1 cellular context compared by ENCODE assay signal in the genomic region with DNA sequence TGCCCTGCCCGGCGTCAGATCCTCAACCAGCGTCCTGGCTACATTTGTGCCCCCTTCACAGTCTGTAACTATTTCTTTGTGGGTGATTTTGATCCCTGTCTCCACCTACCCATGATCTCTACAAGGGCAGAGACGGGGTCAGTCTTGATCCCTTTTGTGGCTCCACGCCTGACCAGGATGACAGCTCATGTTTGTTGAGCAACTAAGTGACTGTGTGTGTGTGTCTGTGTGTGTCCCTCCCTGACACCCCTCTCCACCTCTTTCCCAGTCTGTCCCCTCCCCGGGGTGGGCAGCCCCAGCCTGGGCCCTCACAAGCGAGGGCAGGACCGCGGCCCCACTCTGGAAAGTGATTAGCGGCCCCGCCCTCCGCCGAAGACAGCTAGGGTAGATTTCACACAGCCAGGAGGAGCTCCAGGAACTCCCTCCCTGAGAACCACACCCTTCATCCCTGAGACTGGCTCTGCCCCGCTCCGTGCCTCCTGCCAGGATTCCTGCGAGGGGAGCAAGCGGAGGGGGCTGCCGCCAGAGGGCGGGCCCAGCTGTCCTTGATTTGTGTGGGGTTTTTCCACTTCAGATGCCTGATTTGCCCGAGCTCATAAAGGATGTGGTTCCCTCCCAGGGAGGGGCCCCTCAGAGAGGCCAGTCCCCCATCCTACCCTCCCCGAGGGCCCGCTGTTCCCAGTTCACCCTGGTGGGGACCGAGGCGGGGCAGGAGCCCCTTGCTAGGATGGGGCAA.
A peak's percentile ranks its signal among the peaks of the same experiment; 100 is the strongest.
TF ChIP-seq lines count a peak whose summit lies in the region.

No MANE protein-coding gene starts in this region.

TF ChIP-seq in HepG2, 621 proteins besides CTCF, POLR2A, EP300 and RAD21 (continued from another document):
- TF ChIP-seq, protein P1, sequence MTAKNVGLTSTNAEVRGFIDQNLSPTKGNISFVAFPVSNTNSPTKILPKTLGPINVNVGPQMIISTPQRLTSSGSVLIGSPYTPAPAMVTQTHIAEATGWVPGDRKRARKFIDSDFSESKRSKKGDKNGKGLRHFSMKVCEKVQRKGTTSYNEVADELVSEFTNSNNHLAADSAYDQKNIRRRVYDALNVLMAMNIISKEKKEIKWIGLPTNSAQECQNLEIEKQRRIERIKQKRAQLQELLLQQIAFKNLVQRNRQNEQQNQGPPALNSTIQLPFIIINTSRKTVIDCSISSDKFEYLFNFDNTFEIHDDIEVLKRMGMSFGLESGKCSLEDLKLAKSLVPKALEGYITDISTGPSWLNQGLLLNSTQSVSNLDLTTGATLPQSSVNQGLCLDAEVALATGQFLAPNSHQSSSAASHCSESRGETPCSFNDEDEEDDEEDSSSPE (CRISPR knock-in tag; IDR thresholded peaks at IDR 0.05): 0 out of 2 replicates have a peak, but pooled peaks have one; percentile 16
- no peak for TF ChIP-seq ZNF335 (CRISPR knock-in tag; IDR thresholded peaks at IDR 0.05)
- no peak for TF ChIP-seq REL (CRISPR knock-in tag; conservative IDR thresholded peaks at IDR 0.05)
- no peak for TF ChIP-seq DNMT1 (CRISPR knock-in tag; IDR thresholded peaks at IDR 0.05)
- TF ChIP-seq RAD51 (IDR thresholded peaks at IDR 0.05; ENCODE audit: borderline replicate concordance): no peak
- 0 out of 2 replicates have a peak, but pooled peaks have one; percentile 47 for TF ChIP-seq ZNF263 (CRISPR knock-in tag; IDR thresholded peaks at IDR 0.05)
- TF ChIP-seq RFX3 (CRISPR knock-in tag; IDR thresholded peaks at IDR 0.05): no peak
- TF ChIP-seq, protein P2, sequence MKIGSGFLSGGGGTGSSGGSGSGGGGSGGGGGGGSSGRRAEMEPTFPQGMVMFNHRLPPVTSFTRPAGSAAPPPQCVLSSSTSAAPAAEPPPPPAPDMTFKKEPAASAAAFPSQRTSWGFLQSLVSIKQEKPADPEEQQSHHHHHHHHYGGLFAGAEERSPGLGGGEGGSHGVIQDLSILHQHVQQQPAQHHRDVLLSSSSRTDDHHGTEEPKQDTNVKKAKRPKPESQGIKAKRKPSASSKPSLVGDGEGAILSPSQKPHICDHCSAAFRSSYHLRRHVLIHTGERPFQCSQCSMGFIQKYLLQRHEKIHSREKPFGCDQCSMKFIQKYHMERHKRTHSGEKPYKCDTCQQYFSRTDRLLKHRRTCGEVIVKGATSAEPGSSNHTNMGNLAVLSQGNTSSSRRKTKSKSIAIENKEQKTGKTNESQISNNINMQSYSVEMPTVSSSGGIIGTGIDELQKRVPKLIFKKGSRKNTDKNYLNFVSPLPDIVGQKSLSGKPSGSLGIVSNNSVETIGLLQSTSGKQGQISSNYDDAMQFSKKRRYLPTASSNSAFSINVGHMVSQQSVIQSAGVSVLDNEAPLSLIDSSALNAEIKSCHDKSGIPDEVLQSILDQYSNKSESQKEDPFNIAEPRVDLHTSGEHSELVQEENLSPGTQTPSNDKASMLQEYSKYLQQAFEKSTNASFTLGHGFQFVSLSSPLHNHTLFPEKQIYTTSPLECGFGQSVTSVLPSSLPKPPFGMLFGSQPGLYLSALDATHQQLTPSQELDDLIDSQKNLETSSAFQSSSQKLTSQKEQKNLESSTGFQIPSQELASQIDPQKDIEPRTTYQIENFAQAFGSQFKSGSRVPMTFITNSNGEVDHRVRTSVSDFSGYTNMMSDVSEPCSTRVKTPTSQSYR (CRISPR knock-in tag; IDR thresholded peaks at IDR 0.05; ENCODE audit: borderline replicate concordance): no peak
- TF ChIP-seq, protein P3, sequence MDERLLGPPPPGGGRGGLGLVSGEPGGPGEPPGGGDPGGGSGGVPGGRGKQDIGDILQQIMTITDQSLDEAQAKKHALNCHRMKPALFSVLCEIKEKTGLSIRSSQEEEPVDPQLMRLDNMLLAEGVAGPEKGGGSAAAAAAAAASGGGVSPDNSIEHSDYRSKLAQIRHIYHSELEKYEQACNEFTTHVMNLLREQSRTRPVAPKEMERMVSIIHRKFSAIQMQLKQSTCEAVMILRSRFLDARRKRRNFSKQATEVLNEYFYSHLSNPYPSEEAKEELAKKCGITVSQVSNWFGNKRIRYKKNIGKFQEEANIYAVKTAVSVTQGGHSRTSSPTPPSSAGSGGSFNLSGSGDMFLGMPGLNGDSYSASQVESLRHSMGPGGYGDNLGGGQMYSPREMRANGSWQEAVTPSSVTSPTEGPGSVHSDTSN (CRISPR knock-in tag; IDR thresholded peaks at IDR 0.05): no peak
- no peak for TF ChIP-seq ZNF496 (CRISPR knock-in tag; IDR thresholded peaks at IDR 0.05; ENCODE audit: insufficient replicate concordance)
- no peak for TF ChIP-seq ZBTB42 (CRISPR knock-in tag; IDR thresholded peaks at IDR 0.05)
- TF ChIP-seq SYNCRIP (IDR thresholded peaks at IDR 0.05; ENCODE audit: insufficient read depth, low read depth, low read length): no peak
- no peak for TF ChIP-seq NONO (IDR thresholded peaks at IDR 0.05)
- no peak for TF ChIP-seq NONO (CRISPR knock-in tag; conservative IDR thresholded peaks at IDR 0.05)
- TF ChIP-seq KDM2A (CRISPR knock-in tag; IDR thresholded peaks at IDR 0.05; ENCODE audit: borderline replicate concordance, low read depth): 0 out of 2 replicates have a peak, but pooled peaks have one; percentile 27
- no peak for TF ChIP-seq CC2D1A (CRISPR knock-in tag; IDR thresholded peaks at IDR 0.05)
- TF ChIP-seq ZBTB21 (CRISPR knock-in tag; IDR thresholded peaks at IDR 0.05): no peak
- peak; percentile 27; the same call in 1 of the 2 replicates for TF ChIP-seq ERF (CRISPR knock-in tag; IDR thresholded peaks at IDR 0.05)
- TF ChIP-seq ZNF253 (CRISPR knock-in tag; IDR thresholded peaks at IDR 0.05; ENCODE audit: borderline replicate concordance): no peak
